Comparison of ENCODE assay signal across 19 cellular contexts in the genomic region with DNA sequence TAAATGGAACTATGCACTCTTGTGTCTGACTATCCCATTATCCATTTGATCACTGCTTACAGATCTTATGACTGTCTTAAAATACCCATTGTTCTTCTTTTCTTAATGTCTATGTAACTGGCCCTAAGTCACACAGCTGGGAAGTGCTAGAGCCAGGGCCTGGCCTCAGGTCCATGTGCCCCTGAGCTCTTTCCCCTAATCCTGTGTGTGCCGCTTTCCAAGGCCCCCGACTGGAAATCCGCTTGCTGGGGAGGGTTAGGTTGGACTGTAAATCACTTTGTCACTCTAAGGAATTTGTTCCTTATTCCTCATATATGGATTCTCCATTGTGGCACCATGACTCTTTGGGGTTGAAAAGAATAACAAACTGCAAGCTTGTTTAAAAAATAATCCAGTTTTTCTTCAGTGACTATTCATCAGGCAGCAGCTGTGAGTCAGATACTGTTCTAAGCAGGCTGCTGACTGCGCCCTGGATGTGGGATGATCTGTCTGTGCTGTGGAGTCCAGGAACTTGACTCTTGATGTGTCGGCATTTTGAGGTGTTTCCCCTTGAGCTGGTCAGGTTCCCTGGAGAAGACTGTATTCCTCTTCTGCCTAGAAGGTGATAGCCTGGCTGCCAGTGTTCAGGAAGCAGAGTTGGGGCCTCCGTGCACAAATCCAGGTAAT.
DNase-seq lines count a peak whose midpoint lies in the region; ATAC-seq and TF ChIP-seq lines count a peak whose summit lies in the region.
"Had no signal": no experiment of that assay in that cellular context is flagged by ENCODE, and none has a peak within 500 bp of the region (broad histone marks: within the 10 kb centered on the region; RNA-seq: fewer than 3 reads in every experiment).

No MANE protein-coding gene starts in this region.

- in situ Hi-C loops in mammary epithelial cell (cut with MboI; ENCODE audit: low sequenced_read_pairs in 2 of 2), result no loop called here

- no peaks in the 10 kb centered on the region for H3K79me2 ChIP-seq in mammary epithelial cell (ENCODE audit: insufficient read depth, low read length)

- no peaks in the 10 kb centered on the region for H3K27me3 Mint-ChIP-seq in MCF 10A (ENCODE audit: insufficient read depth, unreplicated experiment)
- no peaks in the 10 kb centered on the region for H3K27me3 Mint-ChIP-seq in activated CD8-positive, alpha-beta T cell treated with anti-CD3 and anti-CD28 coated beads, Interleukin-2, amount 10 ng/mL, durations not matched to agents 7 days and 5 days (ENCODE audit: low read depth)
- H3K27me3 Mint-ChIP-seq: CD4-positive, alpha-beta T cell had no signal

- no peak overlapping the region for H3K9ac ChIP-seq in mammary epithelial cell (ENCODE audit: insufficient read depth, low read length)

- H3K27ac Mint-ChIP-seq in MCF 10A (ENCODE audit: low read depth, unreplicated experiment), result no peak overlapping the region
- H3K27ac Mint-ChIP-seq in activated CD8-positive, alpha-beta T cell treated with anti-CD3 and anti-CD28 coated beads, Interleukin-2, amount 10 ng/mL, durations not matched to agents 7 days and 5 days, result no peak overlapping the region
- H3K27ac Mint-ChIP-seq: CD4-positive, alpha-beta T cell; endodermal cell; naive B cell had no signal

- no peaks in the 10 kb centered on the region for H3K4me1 ChIP-seq in breast epithelium
- no peaks in the 10 kb centered on the region for H3K4me1 ChIP-seq in mammary epithelial cell (ENCODE audit: insufficient read depth, low read length)

- H3K9me3 Mint-ChIP-seq in MCF 10A (ENCODE audit: unreplicated experiment), result no peaks in the 10 kb centered on the region
- no peaks in the 10 kb centered on the region for H3K9me3 Mint-ChIP-seq in activated CD8-positive, alpha-beta T cell treated with anti-CD3 and anti-CD28 coated beads, Interleukin-2, amount 10 ng/mL, durations not matched to agents 7 days and 5 days (ENCODE audit: insufficient read depth)
- H3K9me3 Mint-ChIP-seq: CD4-positive, alpha-beta T cell; endodermal cell; naive B cell had no signal

- no peaks in the 10 kb centered on the region for H3K4me1 Mint-ChIP-seq in MCF 10A (ENCODE audit: insufficient read depth, unreplicated experiment)
- H3K4me1 Mint-ChIP-seq in activated CD8-positive, alpha-beta T cell treated with anti-CD3 and anti-CD28 coated beads, Interleukin-2, amount 10 ng/mL, durations not matched to agents 7 days and 5 days (ENCODE audit: low read depth), result no peaks in the 10 kb centered on the region
- H3K4me1 Mint-ChIP-seq: naive B cell had no signal

- no peak for TF ChIP-seq POLR2A in breast epithelium (IDR thresholded peaks at IDR 0.05)

- no peak overlapping the region for H3K4me2 ChIP-seq in mammary epithelial cell (ENCODE audit: insufficient read depth, low read depth, low read length)

- no peak overlapping the region for H2AFZ ChIP-seq in mammary epithelial cell (ENCODE audit: low read depth, low read length)

- 82% methylated on average over 6 of the region's 6 CpGs for WGBS in mammary epithelial cell (ENCODE audit: low coverage, missing lambda C conversion rate)

- TF ChIP-seq CTCF in MCF 10A (IDR thresholded peaks at IDR 0.05; ENCODE audit: unreplicated experiment) (no peak), breast epithelium (IDR thresholded peaks at IDR 0.05) (no peak), mammary epithelial cell (conservative IDR thresholded peaks at IDR 0.05 in 1 of 2, IDR thresholded peaks at IDR 0.05 in 1 of 2; ENCODE audit: extremely low read depth in 1 of 2, insufficient read depth in 1 of 2, low read depth in 1 of 2, low read length in 2 of 2) (no peak)

- BruUV-seq in MCF 10A (replicated peaks; lab: Mats Ljungman, UMichigan), result no TSS peak
- BruUV-seq in mammary epithelial cell (replicated peaks; lab: Mats Ljungman, UMichigan), result no TSS peak

- H3K27ac ChIP-seq in breast epithelium (no peak overlapping the region), mammary epithelial cell (ENCODE audit: insufficient read depth, low read depth, low read length) (no peak overlapping the region)

- dilution Hi-C loops in mammary epithelial cell (cut with HindIII; ENCODE audit: low sequenced_read_pairs), result no loop called here

- intact Hi-C loops in MCF 10A (cut with micrococcal nuclease) (no loop called here), breast epithelium (cut with DNase I; ENCODE audit: low total_unique reads) (no loop called here), mammary epithelial cell (cut with micrococcal nuclease) (no loop called here)

- H3K9me3 ChIP-seq in breast epithelium, result no peaks in the 10 kb centered on the region
- no peaks in the 10 kb centered on the region for H3K9me3 ChIP-seq in mammary epithelial cell (replicated peaks; ENCODE audit: insufficient read depth, low read length)

- H3K36me3 ChIP-seq in breast epithelium, result no peaks in the 10 kb centered on the region
- H3K36me3 ChIP-seq in mammary epithelial cell (ENCODE audit: insufficient read depth, low read length), result no peaks in the 10 kb centered on the region

- no peak for ATAC-seq in HG03159 (IDR thresholded peaks at IDR 0.05; ENCODE audit: unreplicated experiment)
- no peak for ATAC-seq in activated CD8-positive, alpha-beta T cell treated with anti-CD3 and anti-CD28 coated beads, Interleukin-2, amount 10 ng/mL, durations not matched to agents 7 days and 5 days
- ATAC-seq: HCT116 had no signal

- POLR2A ChIA-PET in MCF 10A (lab: Yijun Ruan, JAX), result no interaction called here
- POLR2A ChIA-PET in activated CD8-positive, alpha-beta T cell treated with anti-CD3 and anti-CD28 coated beads, Interleukin-2, amount 10 ng/mL, durations not matched to agents 7 days and 5 days (lab: Charles Lee), result no interaction called here

- H3K36me3 Mint-ChIP-seq in MCF 10A (ENCODE audit: insufficient read depth, unreplicated experiment), result no peaks in the 10 kb centered on the region
- H3K36me3 Mint-ChIP-seq in activated CD8-positive, alpha-beta T cell treated with anti-CD3 and anti-CD28 coated beads, Interleukin-2, amount 10 ng/mL, durations not matched to agents 7 days and 5 days (ENCODE audit: low read depth), result no peaks in the 10 kb centered on the region
- H3K36me3 Mint-ChIP-seq: naive B cell had no signal

- CTCF ChIA-PET in MCF 10A (lab: Yijun Ruan, JAX) (no interaction called here), mammary epithelial cell (lab: Charles Lee; ENCODE audit: low non-redundant PET) (interaction anchor here (0.6 kb wide), 1 partner anchor 98 kb away, joined by 3 read pairs; no protein-coding TSS in a partner anchor)
- CTCF ChIA-PET in activated CD8-positive, alpha-beta T cell treated with anti-CD3 and anti-CD28 coated beads, Interleukin-2, amount 10 ng/mL, durations not matched to agents 7 days and 5 days (lab: Charles Lee), result no interaction called here

- no peaks in the 10 kb centered on the region for H3K27me3 ChIP-seq in breast epithelium
- no peaks in the 10 kb centered on the region for H3K27me3 ChIP-seq in mammary epithelial cell (ENCODE audit: insufficient read depth, low read length)

- no peaks in the 10 kb centered on the region for H4K20me1 ChIP-seq in mammary epithelial cell (ENCODE audit: insufficient read depth, low read length)

- H3K4me3 ChIP-seq in breast epithelium (no peak overlapping the region), mammary epithelial cell (replicated peaks in 1 of 3; ENCODE audit: insufficient read depth in 1 of 3, low read depth in 2 of 3, low read length in 3 of 3) (no peak overlapping the region)

- DNase-seq in MCF 10A (ENCODE audit: unreplicated experiment) (peak; percentile 4), breast epithelium (ENCODE audit: low spot score in 2 of 2) (no peak), mammary epithelial cell (peak; percentile 70), inferior parietal cortex (ENCODE audit: extremely low spot score) (peak; percentile 9), stromal cell of bone marrow (ENCODE audit: low read depth) (peak; percentile 15), NCI-H187 treated with DMSO at 0.1 percent for 48 hours (lab: John Stamatoyannopoulos, UW) (no peak)
- DNase-seq in activated CD8-positive, alpha-beta T cell treated with anti-CD3 and anti-CD28 coated beads, Interleukin-2, amount 10 ng/mL, durations not matched to agents 7 days and 5 days, result no peak
- DNase-seq: activated effector memory CD4-positive, alpha-beta T cell treated with anti-CD3 and anti-CD28 coated beads, Interleukin-2, amount 50 U/mL, for 16 hours; CD4-positive, alpha-beta T cell; endodermal cell; head of caudate nucleus; left cardiac atrium; naive B cell; NCI-H1417; NCI-H446; substantia nigra; T-helper 1 cell had no signal

- H3K4me3 Mint-ChIP-seq in MCF 10A (ENCODE audit: unreplicated experiment), result no peak overlapping the region
- no peak overlapping the region for H3K4me3 Mint-ChIP-seq in activated CD8-positive, alpha-beta T cell treated with anti-CD3 and anti-CD28 coated beads, Interleukin-2, amount 10 ng/mL, durations not matched to agents 7 days and 5 days
- H3K4me3 Mint-ChIP-seq: CD4-positive, alpha-beta T cell; endodermal cell; naive B cell had no signal

Comparison
In these comparisons a context has a peak if more than half of its experiments do, and no peak if none do; other contexts are left out.
1. DNase-seq: peak in MCF 10A (single experiment), mammary epithelial cell (single experiment), inferior parietal cortex (single experiment) and stromal cell of bone marrow (single experiment); none in breast epithelium (0 of 2), NCI-H187 treated with DMSO at 0.1 percent for 48 hours (single experiment) and activated CD8-positive, alpha-beta T cell treated with anti-CD3 and anti-CD28 coated beads, Interleukin-2, amount 10 ng/mL, durations not matched to agents 7 days and 5 days (single experiment).